10 cellular contexts compared by ENCODE assay signal in the genomic region with DNA sequence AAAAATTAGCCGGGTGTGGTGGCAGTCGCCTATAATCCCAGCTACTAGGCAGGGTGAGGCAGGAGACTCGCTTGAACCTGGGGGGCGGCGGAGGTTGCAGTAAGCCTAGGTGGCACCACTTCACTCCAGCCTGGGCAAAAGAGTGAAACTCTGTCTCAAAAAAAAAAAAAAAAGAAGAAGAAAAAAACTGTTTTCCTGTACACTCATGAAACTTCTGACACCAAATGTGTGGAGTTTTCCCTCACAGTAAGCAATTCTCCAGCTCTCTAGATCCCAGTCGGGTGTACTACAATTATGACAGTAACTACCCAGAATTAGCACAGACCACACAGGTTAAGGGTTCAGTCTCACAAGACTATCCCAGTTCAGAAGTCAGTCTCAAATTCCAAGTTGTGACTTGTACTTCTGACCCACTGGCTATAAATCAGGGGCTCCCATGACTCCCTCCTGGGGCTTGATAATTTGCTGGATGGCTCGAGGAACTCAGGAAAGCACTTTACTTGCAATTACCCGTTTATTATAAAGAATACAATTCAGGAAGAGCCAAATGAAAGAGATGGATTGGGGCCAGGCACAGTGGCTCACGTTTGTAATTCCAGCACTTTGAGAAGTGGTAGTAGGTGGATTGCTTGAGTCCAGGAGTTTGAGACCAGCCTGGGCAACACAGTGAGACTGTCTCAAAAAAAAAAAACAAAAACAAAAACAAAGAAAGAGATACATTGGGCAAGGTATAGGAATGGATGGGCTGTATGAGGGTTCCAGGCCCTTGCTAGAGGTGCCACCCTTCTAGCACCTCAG. TPM values are rescaled to one million over a fixed set of nuclear protein-coding genes. Genes with fewer than 3 reads are reported as not detected.
DNase-seq lines count a peak whose midpoint lies in the region; ATAC-seq, FAIRE-seq and TF ChIP-seq lines count a peak whose summit lies in the region.
"Had no signal": no experiment of that assay in that cellular context is flagged by ENCODE, and none has a peak within 500 bp of the region (broad histone marks: within the 10 kb centered on the region; RNA-seq: fewer than 3 reads in every experiment).

No MANE protein-coding gene starts in this region.

- H3K4me1 ChIP-seq in endothelial cell of umbilical vein (ENCODE audit: control insufficient read depth, extremely low read depth, insufficient read depth, low read length) (no peaks in the 10 kb centered on the region), uterus (no peaks in the 10 kb centered on the region)

- H3K9me3 Mint-ChIP-seq in T-helper 2 cell treated with Interferon-gamma antibody and Interleukin-4, amounts not matched to agents 5 μg/mL and 100 μg/mL, for 36 hours, result no peaks in the 10 kb centered on the region

- no peaks in the 10 kb centered on the region for H3K36me3 ChIP-seq in endothelial cell of umbilical vein (ENCODE audit: control insufficient read depth in 2 of 2, extremely low read depth in 1 of 2, insufficient read depth in 2 of 2, low read length in 2 of 2)
- no peaks in the 10 kb centered on the region for H3K36me3 ChIP-seq in uterus
- H3K36me3 ChIP-seq: thoracic aorta had no signal

- H3K9me3 ChIP-seq in endothelial cell of umbilical vein (replicated peaks; ENCODE audit: control insufficient read depth, insufficient read depth, low read length) (no peaks in the 10 kb centered on the region), uterus (no peaks in the 10 kb centered on the region)
- H3K9me3 ChIP-seq: thoracic aorta had no signal

- H3K4me1 Mint-ChIP-seq in T-helper 2 cell treated with Interferon-gamma antibody and Interleukin-4, amounts not matched to agents 5 μg/mL and 100 μg/mL, for 36 hours (ENCODE audit: low read depth), result peaks cover 18% of the 10 kb centered on the region

- POLR2A ChIA-PET in endothelial cell of umbilical vein (lab: Charles Lee), result no interaction called here

- DNase-seq in T-helper 2 cell treated with Interferon-gamma antibody and Interleukin-4, amounts not matched to agents 5 μg/mL and 100 μg/mL, for 36 hours (ENCODE audit: low spot score), result no peak
- DNase-seq in T-helper 2 cell (no peak), NCI-H2227 (lab: John Stamatoyannopoulos, UW; ENCODE audit: unreplicated experiment) (peak; percentile 88), endothelial cell of umbilical vein (ENCODE audit: low read depth, low spot score) (peak; percentile 13), skeletal muscle cell (ENCODE audit: low read depth) (peak; percentile 31), uterus (no peak), NCI-H1048 (lab: John Stamatoyannopoulos, UW) (no peak)
- DNase-seq: NCI-H774 had no signal

- TF ChIP-seq CTCF in endothelial cell of umbilical vein (IDR thresholded peaks at IDR 0.05; ENCODE audit: extremely low read depth in 1 of 2, insufficient read depth in 1 of 2, low read depth in 1 of 2, low read length in 2 of 2), result no peak
- no peak for TF ChIP-seq CTCF in uterus (IDR thresholded peaks at IDR 0.05)

- H3K79me2 ChIP-seq in endothelial cell of umbilical vein (ENCODE audit: control insufficient read depth, insufficient read depth, low read length), result no peaks in the 10 kb centered on the region

- H3K27me3 ChIP-seq in endothelial cell of umbilical vein (ENCODE audit: control insufficient read depth in 2 of 2, insufficient read depth in 2 of 2, low read length in 2 of 2) (no peaks in the 10 kb centered on the region), uterus (peaks cover 0 to 3% of the 10 kb centered on the region in 2 donors)

- no peaks in the 10 kb centered on the region for H3K36me3 Mint-ChIP-seq in T-helper 2 cell treated with Interferon-gamma antibody and Interleukin-4, amounts not matched to agents 5 μg/mL and 100 μg/mL, for 36 hours (ENCODE audit: low read depth)

- peak overlapping the region; percentile 44 for H3K27ac Mint-ChIP-seq in T-helper 2 cell treated with Interferon-gamma antibody and Interleukin-4, amounts not matched to agents 5 μg/mL and 100 μg/mL, for 36 hours

- H3K4me2 ChIP-seq in endothelial cell of umbilical vein (ENCODE audit: insufficient read depth, low read length), result no peak overlapping the region

- dilution Hi-C loops in endothelial cell of umbilical vein (cut with MboI; ENCODE audit: extremely low pct_ligation_motif_present, low sequenced_read_pairs), result no loop called here

- CTCF ChIA-PET in endothelial cell of umbilical vein (lab: Charles Lee), result interaction anchor here (0.7 to 2.0 kb wide), 27 partner anchors 10 to 236 kb away, joined by 3 to 36 read pairs (median 6); a partner anchor contains a TSS

- no peaks in the 10 kb centered on the region for H3K9me1 ChIP-seq in endothelial cell of umbilical vein (replicated peaks; ENCODE audit: control insufficient read depth, extremely low read depth, insufficient read depth, low read length)

- no peaks in the 10 kb centered on the region for H3K27me3 Mint-ChIP-seq in T-helper 2 cell treated with Interferon-gamma antibody and Interleukin-4, amounts not matched to agents 5 μg/mL and 100 μg/mL, for 36 hours (ENCODE audit: low read depth)

- H3K9ac ChIP-seq in endothelial cell of umbilical vein (replicated peaks; ENCODE audit: extremely low read depth, insufficient read depth, low read length), result no peak overlapping the region

- ATAC-seq in GM21717 (IDR thresholded peaks at IDR 0.05; ENCODE audit: unreplicated experiment), result no peak

- TF ChIP-seq POLR2A in endothelial cell of umbilical vein (IDR thresholded peaks at IDR 0.05; ENCODE audit: low read depth, low read length), result no peak
- TF ChIP-seq POLR2A in uterus (IDR thresholded peaks at IDR 0.05), result no peak

- H3K4me3 ChIP-seq in endothelial cell of umbilical vein (replicated peaks in 1 of 3; ENCODE audit: insufficient read depth in 1 of 3, low read depth in 1 of 3, low read length in 3 of 3) (no peak overlapping the region), skeletal muscle cell (ENCODE audit: low read depth, low read length) (no peak overlapping the region), uterus (no peak overlapping the region)
- H3K4me3 ChIP-seq: thoracic aorta had no signal

- H3K4me3 Mint-ChIP-seq in T-helper 2 cell treated with Interferon-gamma antibody and Interleukin-4, amounts not matched to agents 5 μg/mL and 100 μg/mL, for 36 hours, result no peak overlapping the region

- intact Hi-C loops in endothelial cell of umbilical vein (cut with micrococcal nuclease), result no loop called here
- intact Hi-C loops in uterus (cut with DNase I; ENCODE audit: low total_unique reads), result no loop called here

- no peak overlapping the region for H3K27ac ChIP-seq in endothelial cell of umbilical vein (ENCODE audit: insufficient read depth, low read depth, low read length)
- no peak overlapping the region for H3K27ac ChIP-seq in uterus
- H3K27ac ChIP-seq: thoracic aorta had no signal

- no peak for FAIRE-seq in endothelial cell of umbilical vein (lab: Jason Lieb, UNC)

- H4K20me1 ChIP-seq in endothelial cell of umbilical vein (replicated peaks; ENCODE audit: control insufficient read depth, extremely low read depth, insufficient read depth, low read length), result no peaks in the 10 kb centered on the region

- no TSS peak for BruUV-seq in endothelial cell of umbilical vein (replicated peaks; lab: Mats Ljungman, UMichigan)

- peak overlapping the region; percentile 48 for H2AFZ ChIP-seq in endothelial cell of umbilical vein (ENCODE audit: low read depth, low read length)

TF ChIP-seq in endothelial cell of umbilical vein, 7 proteins besides CTCF, POLR2A, EP300 and RAD21:
- TF ChIP-seq JUN (IDR thresholded peaks at IDR 0.05; ENCODE audit: borderline replicate concordance, insufficient read depth, insufficient read length, low read depth) (no peak), POLR2AphosphoS5 (IDR thresholded peaks at IDR 0.05; ENCODE audit: insufficient read depth, low read depth, low read length) (no peak), EZH2 (IDR thresholded peaks at IDR 0.05; ENCODE audit: borderline replicate concordance, low read depth, low read length, severe bottlenecking) (no peak), GATA2 (IDR thresholded peaks at IDR 0.05; ENCODE audit: insufficient read depth, insufficient read length, low read depth, low read length) (no peak), FOS (IDR thresholded peaks at IDR 0.05; ENCODE audit: borderline replicate concordance, insufficient read depth, low read length) (no peak), MYC (IDR thresholded peaks at IDR 0.05; ENCODE audit: low read depth, low read length) (no peak)
- TF ChIP-seq, protein P1, sequence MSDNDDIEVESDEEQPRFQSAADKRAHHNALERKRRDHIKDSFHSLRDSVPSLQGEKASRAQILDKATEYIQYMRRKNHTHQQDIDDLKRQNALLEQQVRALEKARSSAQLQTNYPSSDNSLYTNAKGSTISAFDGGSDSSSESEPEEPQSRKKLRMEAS (IDR thresholded peaks at IDR 0.05; ENCODE audit: insufficient read depth, insufficient read length), result no peak

RNA-seq across cellular contexts. Expression of a gene that starts 12.4 kb away (rescaled TPM):
- 73.2 and 73.6 TPM in 2 replicates for total RNA-seq in endothelial cell of umbilical vein
- polyA plus RNA-seq in endothelial cell of umbilical vein, result 19.3 and 21.7 TPM in 2 replicates
- polyA plus RNA-seq in endothelial cell of umbilical vein (2011; cell fraction: cytosol; rRNA removed), result 24.9 and 25.7 TPM in 2 replicates
- polyA plus RNA-seq in endothelial cell of umbilical vein (2011; cell fraction: nucleus; rRNA removed), result 15.5 and 19.7 TPM in 2 replicates
- 32.3 and 43.2 TPM in 2 replicates for polyA plus RNA-seq in endothelial cell of umbilical vein (2012)
- 26.5 and 30.5 TPM in 2 replicates for polyA minus RNA-seq in endothelial cell of umbilical vein
- 17.2 TPM for polyA minus RNA-seq in endothelial cell of umbilical vein (2011; cell fraction: cytosol; rRNA and poly(A)+ RNA removed)
- 13.5 and 14.0 TPM in 2 replicates for polyA minus RNA-seq in endothelial cell of umbilical vein (2011; cell fraction: nucleus; rRNA and poly(A)+ RNA removed)
- total RNA-seq in uterus, result 10 to 100 TPM; 21.3 to 70.8 (median 36.1) TPM

RNA-seq across cellular contexts. Expression of a gene that starts 27.9 kb away (rescaled TPM):
- total RNA-seq in endothelial cell of umbilical vein, result 71.4 and 74.2 TPM in 2 replicates
- polyA plus RNA-seq in endothelial cell of umbilical vein, result 7.9 and 12.2 TPM in 2 replicates
- polyA plus RNA-seq in endothelial cell of umbilical vein (2011; cell fraction: cytosol; rRNA removed), result 17.5 and 17.8 TPM in 2 replicates
- 71.5 and 92.8 TPM in 2 replicates for polyA plus RNA-seq in endothelial cell of umbilical vein (2011; cell fraction: nucleus; rRNA removed)
- polyA plus RNA-seq in endothelial cell of umbilical vein (2012), result 43.5 and 50.1 TPM in 2 replicates
- polyA minus RNA-seq in endothelial cell of umbilical vein, result 71.1 and 72.7 TPM in 2 replicates
- polyA minus RNA-seq in endothelial cell of umbilical vein (2011; cell fraction: cytosol; rRNA and poly(A)+ RNA removed), result 17.4 TPM
- 137 and 138 TPM in 2 replicates for polyA minus RNA-seq in endothelial cell of umbilical vein (2011; cell fraction: nucleus; rRNA and poly(A)+ RNA removed)
- total RNA-seq in uterus, result 100 to 1,000 TPM in 1 of 4 donors, 10 to 100 TPM in 3; 54.3 to 108 (median 74.2) TPM

Comparison
In these comparisons a context has a peak if more than half of its experiments do, and no peak if none do; other contexts are left out.
1. DNase-seq: peak in NCI-H2227 (single experiment), endothelial cell of umbilical vein (single experiment) and skeletal muscle cell (single experiment); none in T-helper 2 cell treated with Interferon-gamma antibody and Interleukin-4, amounts not matched to agents 5 μg/mL and 100 μg/mL, for 36 hours (single experiment), T-helper 2 cell (0 of 5), uterus (0 of 2) and NCI-H1048 (single experiment).